Comparison of ENCODE assay signal across 8 cellular contexts in the genomic region with DNA sequence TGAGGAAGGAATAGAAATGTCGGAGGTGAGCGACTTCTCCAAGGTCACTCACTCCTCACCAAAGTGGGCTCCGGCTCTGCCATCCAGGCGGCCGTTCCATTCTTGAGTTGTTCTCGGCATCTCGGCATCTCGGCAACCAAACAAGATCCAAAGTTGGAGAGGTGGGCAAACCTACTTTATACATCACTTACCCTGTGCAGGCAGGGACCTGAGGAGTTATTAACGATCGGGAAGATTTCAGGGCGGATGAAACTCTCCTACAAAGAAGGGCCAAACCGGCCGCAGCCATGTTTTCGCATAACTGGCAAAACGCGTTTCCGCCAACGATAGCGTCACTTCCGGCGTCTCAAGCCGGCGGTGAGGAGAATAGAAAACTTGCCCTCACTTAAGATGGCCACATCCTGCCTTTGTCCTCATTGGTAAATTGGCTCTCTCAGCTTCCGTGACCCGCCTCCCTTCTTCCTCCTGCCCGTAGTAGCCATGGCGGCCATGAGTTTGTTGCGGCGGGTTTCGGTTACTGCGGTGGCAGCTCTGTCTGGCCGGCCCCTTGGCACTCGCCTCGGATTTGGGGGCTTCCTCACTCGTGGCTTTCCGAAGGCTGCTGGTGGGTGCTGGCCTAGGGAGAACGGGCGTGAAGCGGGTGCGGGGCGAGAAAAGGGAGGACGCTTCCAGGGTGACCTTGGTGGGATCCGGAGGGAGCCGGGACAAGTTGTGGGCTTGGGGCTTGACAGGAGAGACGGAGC.
DNase-seq lines count a peak whose midpoint lies in the region; ATAC-seq and TF ChIP-seq lines count a peak whose summit lies in the region.

A gene (minus strand): TSS at position 303 of the 743 bp plus-strand sequence. CDS start 14 bp downstream, at position 289.
A gene (plus strand): TSS at position 459 of the 743 bp plus-strand sequence. CDS start 22 bp downstream, at position 481.

- H3K4me1 Mint-ChIP-seq in central memory CD8-positive, alpha-beta T cell: peaks cover 32% of the 10 kb centered on the region

- H3K27me3 Mint-ChIP-seq in central memory CD8-positive, alpha-beta T cell: no peaks in the 10 kb centered on the region

- H3K4me3 Mint-ChIP-seq in central memory CD8-positive, alpha-beta T cell: peak within 1 kb of the TSS; percentile 98

- ATAC-seq in GM19025 (IDR thresholded peaks at IDR 0.05; ENCODE audit: low read depth, unreplicated experiment) (peak; percentile 97), HG03342 (IDR thresholded peaks at IDR 0.05; ENCODE audit: unreplicated experiment) (peak; percentile 96)
- ATAC-seq in central memory CD8-positive, alpha-beta T cell (replicated peaks; ENCODE audit: extremely low read depth, poor library complexity, severe bottlenecking): peak; percentile 99

- H3K4me3 ChIP-seq in AG09309 (ENCODE audit: control insufficient read depth, low read depth, low read length): peak within 1 kb of the TSS; percentile 92

- DNase-seq in AG09309 (ENCODE audit: low read depth) (peak; percentile 86), NCI-H446 (lab: John Stamatoyannopoulos, UW) (peak; percentile 97), iris pigment epithelial cell (ENCODE audit: low read depth) (peak; percentile 98)
- peak; percentile 93 for DNase-seq in activated CD4-positive, CD25-positive, alpha-beta regulatory T cell treated with anti-CD3 and anti-CD28 coated beads, Interleukin-2, amount 50 U/mL, for 16 hours (ENCODE audit: low read depth, low spot score)
- peak; percentile 85 to 88 for DNase-seq in central memory CD8-positive, alpha-beta T cell (ENCODE audit: low spot score in 2 of 2)
- DNase-seq in stimulated activated CD4-positive, alpha-beta T cell treated with anti-CD3 and anti-CD28 coated beads, Interleukin-12 subunit alpha, Interleukin-12 subunit beta, amount 100 ng/mL, for 24 hours (ENCODE audit: low read depth in 2 of 2): peak; percentile 85 to 87

- TF ChIP-seq CTCF in AG09309 (IDR thresholded peaks at IDR 0.05; ENCODE audit: control insufficient read depth, insufficient read depth, low read depth, low read length, missing control alignments): no peak

- H3K27ac Mint-ChIP-seq in central memory CD8-positive, alpha-beta T cell (ENCODE audit: low read depth): peak within 1 kb of the TSS; percentile 99

- peaks cover 25% of the 10 kb centered on the region for H3K36me3 Mint-ChIP-seq in central memory CD8-positive, alpha-beta T cell (ENCODE audit: insufficient read depth)

- H3K9me3 Mint-ChIP-seq in central memory CD8-positive, alpha-beta T cell: no peaks in the 10 kb centered on the region

Comparison
In these comparisons a context has a peak if more than half of its experiments do, and no peak if none do; other contexts are left out.
1. Peak in every context shown above with its lines: DNase-seq, ATAC-seq and H3K4me3 ChIP-seq.